In genomic region chr1:108745980-108746381, GRCh38 we compare ENCODE assay signal across 9 cellular contexts. TPM values are rescaled to one million over a fixed set of nuclear protein-coding genes. Genes with fewer than 3 reads are reported as not detected.
DNase-seq lines count a peak whose midpoint lies in the region; ATAC-seq and TF ChIP-seq lines count a peak whose summit lies in the region.
"Had no signal": no experiment of that assay in that cellular context is flagged by ENCODE, and none has a peak within 500 bp of the region (broad histone marks: within the 10 kb centered on the region; RNA-seq: fewer than 3 reads in every experiment).

No MANE protein-coding gene starts in this region.

- H4K20me1 ChIP-seq in PC-3 (ENCODE audit: low read length): peaks cover 5% of the 10 kb centered on the region; the same call in 1 of the 2 replicates
- H4K20me1 ChIP-seq in osteoblast (ENCODE audit: insufficient read depth, low read length): peaks cover 16% of the 10 kb centered on the region

- H3K27ac Mint-ChIP-seq in CD4-positive, alpha-beta T cell: peak overlapping the region; percentile 91
- H3K27ac Mint-ChIP-seq in effector memory CD8-positive, alpha-beta T cell: peak overlapping the region; percentile 99

- no peaks in the 10 kb centered on the region for H3K9me3 ChIP-seq in CD4-positive, alpha-beta T cell (ENCODE audit: control insufficient read depth, low read length)
- no peaks in the 10 kb centered on the region for H3K9me3 ChIP-seq in PC-3 (ENCODE audit: low read length)
- H3K9me3 ChIP-seq in osteoblast (ENCODE audit: low read depth, low read length): no peaks in the 10 kb centered on the region

- H3F3A ChIP-seq in PC-3 (ENCODE audit: low read length, unreplicated experiment): no peaks in the 10 kb centered on the region

- H3K36me3 ChIP-seq in PC-3 (ENCODE audit: low read depth, low read length): peaks cover 2% of the 10 kb centered on the region; the same call in 1 of the 2 replicates
- H3K36me3 ChIP-seq in osteoblast (ENCODE audit: insufficient read depth, low read length): peaks cover 4% of the 10 kb centered on the region

- peak overlapping the region; percentile 28; the same call in 1 of the 2 replicates for H3K4me2 ChIP-seq in PC-3 (ENCODE audit: low read length)
- H3K4me2 ChIP-seq in osteoblast (ENCODE audit: insufficient read depth, low read length): peak overlapping the region; percentile 22

- H3K4me1 Mint-ChIP-seq in CD4-positive, alpha-beta T cell (ENCODE audit: low read depth): peaks cover 42% of the 10 kb centered on the region
- H3K4me1 Mint-ChIP-seq in effector memory CD8-positive, alpha-beta T cell (ENCODE audit: low read depth in 2 of 2): peaks cover 25 to 41% of the 10 kb centered on the region in 2 donors

- no peak overlapping the region for H3K9ac ChIP-seq in PC-3 (ENCODE audit: low read length)

- no peak for TF ChIP-seq CTCF in CD4-positive, alpha-beta T cell (IDR thresholded peaks at IDR 0.05)
- TF ChIP-seq CTCF in PC-3 (conservative IDR thresholded peaks at IDR 0.05; ENCODE audit: low read depth, low read length) (no peak), osteoblast (IDR thresholded peaks at IDR 0.05; ENCODE audit: extremely low read depth, low read depth, low read length) (no peak)

- H3K27ac ChIP-seq in CD4-positive, alpha-beta T cell (ENCODE audit: low read depth, low read length): peak overlapping the region; percentile 90
- H3K27ac ChIP-seq in PC-3 (ENCODE audit: low read length): no peak overlapping the region
- peak overlapping the region; percentile 93 for H3K27ac ChIP-seq in osteoblast (ENCODE audit: low read depth, low read length)

- no peaks in the 10 kb centered on the region for H3K9me2 ChIP-seq in PC-3 (replicated peaks; ENCODE audit: low read length)

- no peaks in the 10 kb centered on the region for H3K27me3 ChIP-seq in CD4-positive, alpha-beta T cell (ENCODE audit: control insufficient read depth, insufficient read depth, low read length)
- H3K27me3 ChIP-seq in PC-3 (ENCODE audit: low read length) (no peaks in the 10 kb centered on the region), osteoblast (ENCODE audit: insufficient read depth, low read length) (no peaks in the 10 kb centered on the region)

- H3K9me3 Mint-ChIP-seq in CD4-positive, alpha-beta T cell: no peaks in the 10 kb centered on the region
- H3K9me3 Mint-ChIP-seq in effector memory CD8-positive, alpha-beta T cell: no peaks in the 10 kb centered on the region

- peaks cover 27% of the 10 kb centered on the region for H3K36me3 Mint-ChIP-seq in CD4-positive, alpha-beta T cell (ENCODE audit: low read depth)
- H3K36me3 Mint-ChIP-seq in effector memory CD8-positive, alpha-beta T cell (ENCODE audit: insufficient read depth): peaks cover 24% of the 10 kb centered on the region

- H3K4me3 ChIP-seq in PC-3 (ENCODE audit: low read length): no peak overlapping the region
- H3K4me3 ChIP-seq in osteoblast (ENCODE audit: insufficient read depth, low read length): peak overlapping the region; percentile 91

- H2AFZ ChIP-seq in PC-3 (ENCODE audit: low read length): peak overlapping the region; percentile 73
- H2AFZ ChIP-seq in osteoblast (ENCODE audit: low read length): peak overlapping the region; percentile 81

- no peak for DNase-seq in CD4-positive, alpha-beta T cell
- DNase-seq in PC-3 (no peak), osteoblast (ENCODE audit: insufficient read length, low spot score, missing footprints) (no peak), NCI-H187 (lab: John Stamatoyannopoulos, UW) (no peak), NCI-H1436 treated with DMSO at 0.1 percent for 48 hours (lab: John Stamatoyannopoulos, UW) (no peak)
- DNase-seq in effector memory CD8-positive, alpha-beta T cell: no peak

- peaks cover 35% of the 10 kb centered on the region for H3K79me2 ChIP-seq in PC-3 (ENCODE audit: low read length)
- H3K79me2 ChIP-seq in osteoblast (ENCODE audit: insufficient read depth, low read length): peaks cover 37% of the 10 kb centered on the region

- no peaks in the 10 kb centered on the region for H3K27me3 Mint-ChIP-seq in CD4-positive, alpha-beta T cell
- no peaks in the 10 kb centered on the region for H3K27me3 Mint-ChIP-seq in effector memory CD8-positive, alpha-beta T cell

- POLR2A ChIA-PET in CD4-positive, alpha-beta T cell (lab: Charles Lee): interaction anchor here (1.2 to 2.3 kb wide), 2 partner anchors 54 to 85 kb away, joined by 4 to 9 read pairs; partner anchors contain the start of genes HENMT1 and PRPF38B
- POLR2A ChIA-PET in PC-3 (lab: Charles Lee; ENCODE audit: unreplicated experiment): no interaction called here

- intact Hi-C loops in CD4-positive, alpha-beta T cell (cut with DNase I, micrococcal nuclease): loop anchor here (1.0 to 10.0 kb wide), 10 partner anchors 43 to 1239 kb away; partner anchors contain the start of genes AHCYL1 (in 1 of the 2), CLCC1 (in 1 of the 2), EEIG2 (in 1 of the 2) and ELAPOR1 (in 1 of the 2)
- intact Hi-C loops in PC-3 (cut with micrococcal nuclease): loop anchor here (1.0 to 5.0 kb wide), 4 partner anchors 42 to 331 kb away; partner anchors contain the start of genes PRPF38B and TAF13

- no peak for ATAC-seq in CD4-positive, alpha-beta T cell (ENCODE audit: poor library complexity)
- ATAC-seq in PC-3 (no peak), GM21381 (IDR thresholded peaks at IDR 0.05; ENCODE audit: unreplicated experiment) (no peak), HG03095 (IDR thresholded peaks at IDR 0.05; ENCODE audit: unreplicated experiment) (no peak)
- no peak for ATAC-seq in effector memory CD8-positive, alpha-beta T cell (replicated peaks)

- BruUV-seq in PC-3 (replicated peaks; lab: Mats Ljungman, UMichigan): no TSS peak

- H3K4me1 ChIP-seq in PC-3 (ENCODE audit: insufficient read depth, low read length) (peaks cover 7% of the 10 kb centered on the region), osteoblast (ENCODE audit: insufficient read depth, low read length) (peaks cover 3% of the 10 kb centered on the region)

- peak overlapping the region; percentile 94 for H3K4me3 Mint-ChIP-seq in CD4-positive, alpha-beta T cell
- H3K4me3 Mint-ChIP-seq in effector memory CD8-positive, alpha-beta T cell: peak overlapping the region; percentile 97 to 100

- CTCF ChIA-PET in CD4-positive, alpha-beta T cell (lab: Charles Lee): interaction anchor here (1.0 to 1.3 kb wide), 2 partner anchors 54 to 98 kb away, joined by 3 to 4 read pairs; partner anchors contain the start of gene PRPF38B
- CTCF ChIA-PET in PC-3 (lab: Charles Lee): no interaction called here

RNA-seq across cellular contexts. Expression of gene STXBP3, which starts 0.5 kb away (rescaled TPM):
- 10 to 100 TPM; 41.6 to 50.5 TPM for total RNA-seq in CD4-positive, alpha-beta T cell
- total RNA-seq in PC-3 (2014; rRNA removed) (14.8 and 17.2 TPM in 2 replicates), osteoblast (63.1 and 68.4 TPM in 2 replicates)

RNA-seq across cellular contexts. Expression of gene FNDC7, which starts 33.3 kb away (rescaled TPM):
- total RNA-seq in CD4-positive, alpha-beta T cell: under 1 TPM; 0.19 to 0.42 TPM
- total RNA-seq in PC-3 (2014; rRNA removed) (0.63 TPM in 1 of 2 replicates, not detected in the other), osteoblast (not detected in 2 replicates)
- total RNA-seq: glomerular endothelial cell had no signal

RNA-seq across cellular contexts. Expression of gene PRPF38B, which starts 53.9 kb away (rescaled TPM):
- total RNA-seq in CD4-positive, alpha-beta T cell: 100 to 1,000 TPM; 114 to 120 TPM
- total RNA-seq in PC-3 (2014; rRNA removed) (20.2 and 21.9 TPM in 2 replicates), osteoblast (14.1 and 19.7 TPM in 2 replicates)
